Comparison of ENCODE assay signal across 18 cellular contexts in the genomic region with DNA sequence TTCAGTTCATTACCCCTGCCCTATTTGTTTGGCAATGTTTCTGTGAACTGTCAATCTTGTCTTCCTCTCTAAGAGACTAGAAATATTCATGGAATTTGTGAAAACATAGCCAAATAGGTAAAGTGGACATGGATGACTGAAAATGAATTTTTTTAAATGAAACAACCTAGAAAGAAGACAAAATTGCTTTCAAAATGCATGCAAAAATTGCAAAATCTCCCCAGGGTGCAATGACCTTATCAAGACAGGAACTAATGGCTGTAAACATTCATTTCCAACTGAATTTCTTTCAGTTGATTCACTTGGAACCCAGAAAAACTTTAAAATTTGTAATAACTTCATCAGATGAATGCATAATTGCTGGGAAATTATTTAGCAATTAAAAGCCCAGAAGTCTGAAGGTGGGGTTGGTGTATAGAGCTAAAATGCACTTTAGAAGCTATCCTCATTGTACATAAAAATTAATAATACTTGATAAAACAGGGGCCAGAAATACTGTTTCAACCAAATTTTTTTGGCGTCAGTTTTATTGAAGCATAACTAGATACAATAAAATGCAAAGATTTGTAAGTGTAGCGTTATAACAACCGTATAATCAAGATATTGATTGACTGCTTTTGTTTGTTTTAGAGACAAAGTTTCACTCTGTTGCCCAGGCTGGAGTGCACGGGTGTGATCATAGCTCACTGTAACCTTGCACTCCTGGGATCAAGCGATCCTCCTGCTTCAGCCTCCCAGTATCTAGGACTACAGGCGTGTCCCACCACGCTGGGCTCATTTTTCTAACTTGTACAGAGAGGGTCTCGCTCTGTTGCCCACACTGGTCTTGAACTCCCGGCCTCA.
"Had no signal": no experiment of that assay in that cellular context is flagged by ENCODE, and none has a peak within 500 bp of the region (broad histone marks: within the 10 kb centered on the region; RNA-seq: fewer than 3 reads in every experiment).

No MANE protein-coding gene starts in this region.

- H3K4me3 ChIP-seq: prostate gland, uterus had no signal

- DNase-seq: activated CD4-positive, alpha-beta memory T cell treated with anti-CD3 and anti-CD28 coated beads for 36 hours; activated CD4-positive, CD25-positive, alpha-beta regulatory T cell treated with anti-CD3 and anti-CD28 coated beads, Interleukin-2, amount 50 U/mL, for 72 hours; activated CD8-positive, alpha-beta memory T cell treated with anti-CD3 and anti-CD28 coated beads, Interleukin-2, amount 50 U/mL, for 4 hours; activated gamma-delta T cell treated with Interleukin-2 at 50 U/mL for 16 hours; activated T-cell treated with anti-CD3 and anti-CD28 coated beads, Interleukin-2, amount 50 U/mL, for 72 hours; central memory CD4-positive, alpha-beta T cell; effector memory CD8-positive, alpha-beta T cell; foreskin keratinocyte; left colon; nucleus accumbens; stimulated activated CD4-positive, alpha-beta T cell treated with anti-CD3 and anti-CD28 coated beads, Interleukin-12 subunit alpha, Interleukin-12 subunit beta, amount 100 ng/mL, for 4 hours; stimulated activated naive CD8-positive, alpha-beta T cell treated with anti-CD3 and anti-CD28 coated beads, Interleukin-15, Interleukin-2, amounts not matched to agents 100 U/mL and 50 U/mL, for 24 hours; SW 1271; uterus had no signal

- H3K27me3 ChIP-seq: uterus had no signal

- ATAC-seq: activated T-cell treated with anti-CD3 and anti-CD28 coated beads, Interleukin-2, amount 50 U/mL, for 72 hours; effector memory CD8-positive, alpha-beta T cell; foreskin keratinocyte; left colon; natural killer cell treated with Interleukin-12 subunit alpha and Interleukin-12 subunit beta and Interleukin-15 and Interleukin-18, amount 100 ng/mL, for 72 hours; sciatic nerve; stimulated activated naive CD8-positive, alpha-beta T cell treated with anti-CD3 and anti-CD28 coated beads, Interleukin-15, Interleukin-2, amounts not matched to agents 100 U/mL and 50 U/mL, for 24 hours had no signal

- H3K36me3 ChIP-seq: prostate gland, uterus had no signal

- H3K4me1 ChIP-seq: foreskin keratinocyte, prostate gland, uterus had no signal

- H3K9me3 ChIP-seq: prostate gland, uterus had no signal

- H3K27ac ChIP-seq: epithelial cell of prostate, foreskin keratinocyte, prostate gland, uterus had no signal
